7 cellular contexts compared by ENCODE assay signal in the genomic region with DNA sequence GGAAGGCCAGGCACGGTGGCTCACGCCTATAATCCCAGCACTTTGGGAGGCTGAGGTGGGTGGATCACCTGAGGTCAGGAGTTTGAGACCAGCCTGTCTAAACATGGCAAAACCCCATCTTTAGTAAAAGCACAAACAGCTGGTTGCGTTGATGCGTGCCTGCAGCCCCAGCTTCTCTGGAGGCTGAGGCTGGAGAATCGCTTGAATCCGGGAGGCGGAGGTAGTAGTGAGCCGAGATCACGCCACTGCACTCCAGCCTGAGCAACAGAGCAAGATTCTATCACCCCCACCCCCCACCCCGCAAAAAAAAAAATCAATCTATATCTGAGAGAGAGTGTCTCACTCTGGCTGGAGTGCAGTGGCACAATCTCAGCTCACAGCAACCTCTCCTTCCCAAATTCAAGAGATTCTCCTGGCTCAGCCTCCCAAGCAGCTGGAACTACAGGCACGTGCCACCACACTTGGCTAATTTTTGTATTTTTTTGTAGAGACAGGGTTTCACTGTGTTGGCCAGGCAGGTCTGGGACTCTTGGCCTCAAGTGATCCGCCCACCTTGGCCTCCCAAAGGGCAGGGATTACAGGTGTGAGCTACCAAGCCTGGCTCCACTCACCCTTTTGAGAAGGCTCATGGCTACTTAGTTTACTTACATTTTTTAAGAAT. TPM values are rescaled to one million over a fixed set of nuclear protein-coding genes. Genes with fewer than 3 reads are reported as not detected.
DNase-seq lines count a peak whose midpoint lies in the region; ATAC-seq and TF ChIP-seq lines count a peak whose summit lies in the region.
"Not testable (repeated sequence)": the region's sequence is repeated elsewhere in the genome, so short reads cannot be mapped to it uniquely, and the experiment has no call there.

No MANE protein-coding gene starts in this region.

- H3K4me2 ChIP-seq in smooth muscle cell, result not testable (repeated sequence)

- H3K4me1 ChIP-seq in Caco-2; smooth muscle cell (ENCODE audit: low read depth): not testable (repeated sequence)

- not testable (repeated sequence) for H3K4me3 ChIP-seq in Caco-2 (ENCODE audit: low read depth, low read length); smooth muscle cell

- not testable (repeated sequence) for ATAC-seq in WTC11

- CTCF ChIA-PET in Caco-2 (lab: Charles Lee); WTC11 (lab: Charles Lee): not testable (repeated sequence)

- H3K36me3 ChIP-seq in Caco-2 (ENCODE audit: control insufficient read depth, insufficient read depth, low read length), result not testable (repeated sequence)
- H3K36me3 ChIP-seq in smooth muscle cell (ENCODE audit: low read depth), result peaks cover 11% of the 10 kb centered on the region

- DNase-seq in Caco-2; WTC11 (ENCODE audit: low spot score); endothelial cell (ENCODE audit: low spot score); smooth muscle cell (lab: John Stamatoyannopoulos, UW; ENCODE audit: unreplicated experiment): not testable (repeated sequence)

- H3K79me2 ChIP-seq in smooth muscle cell (ENCODE audit: low read depth), result peaks cover 23% of the 10 kb centered on the region

- POLR2A ChIA-PET in Caco-2 (lab: Charles Lee); WTC11 (lab: Charles Lee): not testable (repeated sequence)

- not testable (repeated sequence) for H4K20me1 ChIP-seq in smooth muscle cell (ENCODE audit: low read depth)

- H3K36me3 Mint-ChIP-seq in Caco-2 (ENCODE audit: insufficient read depth, unreplicated experiment), result peaks cover 96% of the 10 kb centered on the region
- not testable (repeated sequence) for H3K36me3 Mint-ChIP-seq in IgD-negative memory B cell; activated naive CD8-positive, alpha-beta T cell
- peaks cover 52% of the 10 kb centered on the region for H3K36me3 Mint-ChIP-seq in WTC11
- H3K36me3 Mint-ChIP-seq in endothelial cell (ENCODE audit: low read depth, unreplicated experiment), result peaks cover 14% of the 10 kb centered on the region
- peaks cover 41% of the 10 kb centered on the region for H3K36me3 Mint-ChIP-seq in nephron (ENCODE audit: low read depth)

- BruUV-seq in Caco-2 (replicated peaks; lab: Mats Ljungman, UMichigan), result not testable (repeated sequence)

- H3K27ac ChIP-seq in smooth muscle cell (ENCODE audit: low read depth), result peak overlapping the region; percentile 27

- H3K27me3 ChIP-seq in Caco-2 (replicated peaks; ENCODE audit: control insufficient read depth, insufficient read depth, low read length); smooth muscle cell (ENCODE audit: low read depth): not testable (repeated sequence)

- H3K4me3 Mint-ChIP-seq in Caco-2 (ENCODE audit: unreplicated experiment); WTC11; activated naive CD8-positive, alpha-beta T cell: not testable (repeated sequence)
- peak overlapping the region in 1 of 4 donors; percentile 52 for H3K4me3 Mint-ChIP-seq in IgD-negative memory B cell
- H3K4me3 Mint-ChIP-seq in endothelial cell (ENCODE audit: unreplicated experiment), result peak overlapping the region; percentile 65
- H3K4me3 Mint-ChIP-seq in nephron, result peak overlapping the region in 2 of 3 experiments; percentile 12 to 37

- H3K9me3 Mint-ChIP-seq in Caco-2 (ENCODE audit: unreplicated experiment); IgD-negative memory B cell; WTC11; activated naive CD8-positive, alpha-beta T cell (ENCODE audit: low read depth); endothelial cell (ENCODE audit: unreplicated experiment); nephron: not testable (repeated sequence)

- H3K9ac ChIP-seq in smooth muscle cell (ENCODE audit: low read depth), result not testable (repeated sequence)

- not testable (repeated sequence) for H2AFZ ChIP-seq in smooth muscle cell (ENCODE audit: low read depth)

- peak overlapping the region; percentile 59 for H3K27ac Mint-ChIP-seq in Caco-2 (ENCODE audit: unreplicated experiment)
- H3K27ac Mint-ChIP-seq in IgD-negative memory B cell, result peak overlapping the region; percentile 19 to 63 (median 57)
- peak overlapping the region; percentile 76 for H3K27ac Mint-ChIP-seq in WTC11
- peak overlapping the region; percentile 62 for H3K27ac Mint-ChIP-seq in activated naive CD8-positive, alpha-beta T cell
- not testable (repeated sequence) for H3K27ac Mint-ChIP-seq in endothelial cell (ENCODE audit: unreplicated experiment); nephron

- H3K9me3 ChIP-seq in Caco-2; smooth muscle cell (replicated peaks; ENCODE audit: low read depth): not testable (repeated sequence)

- WGBS in smooth muscle cell (ENCODE audit: low lambda C conversion rate), result 97% methylated on average over 12 of the region's 12 CpGs

- not testable (repeated sequence) for H3K27me3 Mint-ChIP-seq in Caco-2 (ENCODE audit: insufficient read depth, unreplicated experiment); IgD-negative memory B cell; WTC11 (ENCODE audit: low read depth); activated naive CD8-positive, alpha-beta T cell; endothelial cell (ENCODE audit: unreplicated experiment); nephron (ENCODE audit: low read depth)

- intact Hi-C loops in Caco-2 (cut with micrococcal nuclease; ENCODE audit: unreplicated experiment), result loop anchor here (10.0 kb wide), 1 partner anchor 192 kb away; no protein-coding TSS in a partner anchor

- H3F3A ChIP-seq in smooth muscle cell (ENCODE audit: low read depth), result peaks cover 22% of the 10 kb centered on the region

- H3K4me1 Mint-ChIP-seq in Caco-2 (ENCODE audit: low read depth, unreplicated experiment); IgD-negative memory B cell; WTC11; activated naive CD8-positive, alpha-beta T cell (ENCODE audit: low read depth); endothelial cell (ENCODE audit: unreplicated experiment); nephron: not testable (repeated sequence)

- not testable (repeated sequence) for TF ChIP-seq CTCF in Caco-2 (IDR thresholded peaks at IDR 0.05; ENCODE audit: insufficient read depth in 1 of 2, low read depth in 1 of 2, low read length in 1 of 2, severe bottlenecking in 1 of 2, unreplicated experiment in 1 of 2); WTC11 (IDR thresholded peaks at IDR 0.05); endothelial cell (IDR thresholded peaks at IDR 0.05; ENCODE audit: unreplicated experiment); nephron (IDR thresholded peaks at IDR 0.05; ENCODE audit: unreplicated experiment in 3 of 3); smooth muscle cell (IDR thresholded peaks at IDR 0.05; ENCODE audit: borderline replicate concordance, insufficient read depth, poor library complexity, severe bottlenecking)

TF ChIP-seq in WTC11, 78 proteins besides CTCF, POLR2A, EP300 and RAD21:
- TF ChIP-seq NFATC4 (CRISPR knock-in tag; IDR thresholded peaks at IDR 0.05) (peak; percentile 27), ZNF121 (CRISPR knock-in tag; IDR thresholded peaks at IDR 0.05) (0 out of 2 replicates have a peak, but pooled peaks have one; percentile 2)

RNA-seq across cellular contexts. Expression of a gene that starts 6.2 kb away (rescaled TPM):
- total RNA-seq in Caco-2 (2022) (100 and 101 TPM in 2 replicates), WTC11 (2021) (87.4 to 96.2 TPM (median 92.3 TPM) in 3 replicates), endothelial cell (ENCODE audit: unreplicated experiment) (97.4 TPM), smooth muscle cell (151 and 152 TPM in 2 replicates)
- polyA plus RNA-seq in IgD-negative memory B cell (21.5 TPM), smooth muscle cell (26.4 and 32.5 TPM in 2 replicates)
